Comparison of ENCODE assay signal across 1 cellular context in the genomic region with DNA sequence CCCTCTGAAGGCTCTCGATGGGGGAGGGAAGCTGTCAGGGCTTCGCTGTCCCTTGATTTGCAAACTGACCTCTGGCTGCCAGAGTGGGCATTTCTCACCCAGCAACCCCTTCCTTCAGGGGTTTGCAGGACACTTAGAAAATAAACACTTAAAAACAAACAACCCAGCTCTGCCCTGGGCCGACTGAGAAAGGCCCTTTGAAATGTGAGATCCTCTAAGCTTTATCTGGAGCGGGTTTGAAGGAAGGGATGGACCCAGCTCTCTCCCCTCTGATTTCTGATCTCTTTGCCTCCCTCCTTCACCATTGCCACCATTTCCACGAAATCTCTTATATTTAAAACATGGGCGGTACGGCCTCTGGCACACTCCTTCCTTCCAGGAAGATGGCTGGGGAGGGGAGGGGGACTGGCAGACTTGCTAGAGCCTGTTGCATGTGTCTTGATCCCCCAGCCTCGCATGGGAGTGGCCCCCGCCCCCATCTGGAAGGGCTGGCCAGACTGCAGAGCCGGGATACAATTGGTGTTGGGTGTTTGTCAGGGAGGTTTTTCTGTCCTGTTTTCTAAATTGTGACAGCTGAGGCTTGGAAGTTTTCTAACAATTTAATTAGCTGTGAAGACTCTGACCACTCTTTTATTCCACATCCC.
TF ChIP-seq lines count a peak whose summit lies in the region.

No MANE protein-coding gene starts in this region.

TF ChIP-seq in GM23338, 12 proteins besides CTCF, POLR2A, EP300 and RAD21 (continued from another document):
- TF ChIP-seq, protein P1, sequence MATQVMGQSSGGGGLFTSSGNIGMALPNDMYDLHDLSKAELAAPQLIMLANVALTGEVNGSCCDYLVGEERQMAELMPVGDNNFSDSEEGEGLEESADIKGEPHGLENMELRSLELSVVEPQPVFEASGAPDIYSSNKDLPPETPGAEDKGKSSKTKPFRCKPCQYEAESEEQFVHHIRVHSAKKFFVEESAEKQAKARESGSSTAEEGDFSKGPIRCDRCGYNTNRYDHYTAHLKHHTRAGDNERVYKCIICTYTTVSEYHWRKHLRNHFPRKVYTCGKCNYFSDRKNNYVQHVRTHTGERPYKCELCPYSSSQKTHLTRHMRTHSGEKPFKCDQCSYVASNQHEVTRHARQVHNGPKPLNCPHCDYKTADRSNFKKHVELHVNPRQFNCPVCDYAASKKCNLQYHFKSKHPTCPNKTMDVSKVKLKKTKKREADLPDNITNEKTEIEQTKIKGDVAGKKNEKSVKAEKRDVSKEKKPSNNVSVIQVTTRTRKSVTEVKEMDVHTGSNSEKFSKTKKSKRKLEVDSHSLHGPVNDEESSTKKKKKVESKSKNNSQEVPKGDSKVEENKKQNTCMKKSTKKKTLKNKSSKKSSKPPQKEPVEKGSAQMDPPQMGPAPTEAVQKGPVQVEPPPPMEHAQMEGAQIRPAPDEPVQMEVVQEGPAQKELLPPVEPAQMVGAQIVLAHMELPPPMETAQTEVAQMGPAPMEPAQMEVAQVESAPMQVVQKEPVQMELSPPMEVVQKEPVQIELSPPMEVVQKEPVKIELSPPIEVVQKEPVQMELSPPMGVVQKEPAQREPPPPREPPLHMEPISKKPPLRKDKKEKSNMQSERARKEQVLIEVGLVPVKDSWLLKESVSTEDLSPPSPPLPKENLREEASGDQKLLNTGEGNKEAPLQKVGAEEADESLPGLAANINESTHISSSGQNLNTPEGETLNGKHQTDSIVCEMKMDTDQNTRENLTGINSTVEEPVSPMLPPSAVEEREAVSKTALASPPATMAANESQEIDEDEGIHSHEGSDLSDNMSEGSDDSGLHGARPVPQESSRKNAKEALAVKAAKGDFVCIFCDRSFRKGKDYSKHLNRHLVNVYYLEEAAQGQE (IDR thresholded peaks at IDR 0.05; ENCODE audit: unreplicated experiment) = no peak
- TF ChIP-seq POLR2AphosphoS5 (IDR thresholded peaks at IDR 0.05; ENCODE audit: low read depth) (no peak), EZH2 (IDR thresholded peaks at IDR 0.05; ENCODE audit: low read depth, unreplicated experiment) (no peak), ZNF331 (CRISPR knock-in tag; IDR thresholded peaks at IDR 0.05; ENCODE audit: low read depth) (no peak), ZNF114 (CRISPR knock-in tag; IDR thresholded peaks at IDR 0.05) (no peak)
